ENCODE assay signal across 26 cellular contexts in the genomic region with DNA sequence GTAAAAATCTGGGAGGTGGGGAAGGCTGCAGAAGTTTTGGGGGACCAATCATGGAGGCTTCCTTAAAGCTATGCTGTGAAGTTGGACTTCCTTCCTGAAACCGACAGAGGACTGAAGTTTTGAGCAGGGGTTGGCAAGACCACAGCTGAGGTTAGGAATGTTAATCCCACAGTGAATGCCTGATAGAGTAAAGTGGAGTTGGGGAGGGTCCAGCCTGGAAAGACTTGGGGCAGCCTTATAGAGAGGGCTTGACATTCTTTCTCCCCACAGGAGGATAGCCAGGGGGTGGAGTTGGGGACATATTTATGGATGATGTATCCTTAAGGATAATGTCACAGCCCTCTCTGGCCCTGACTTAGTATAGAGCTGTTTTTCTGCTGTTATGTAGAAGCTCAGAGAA.
"Had no signal": no experiment of that assay in that cellular context is flagged by ENCODE, and none has a peak within 500 bp of the region (broad histone marks: within the 10 kb centered on the region; RNA-seq: fewer than 3 reads in every experiment).

No MANE protein-coding gene starts in this region.

- H3K4me3 ChIP-seq: body of pancreas, esophagus squamous epithelium, gastroesophageal sphincter had no signal

- DNase-seq: activated B cell treated with CpG ODN at 0.5 μM for 24 hours; activated CD4-positive, alpha-beta T cell treated with anti-CD3 and anti-CD28 coated beads for 48 hours; activated CD4-positive, alpha-beta T cell treated with anti-CD3 and anti-CD28 coated beads, Interleukin-2, amount 50 U/mL, for 1 hour; activated CD4-positive, alpha-beta T cell treated with anti-CD3 and anti-CD28 coated beads, Interleukin-2, amount 50 U/mL, for 48 hours; activated CD8-positive, alpha-beta memory T cell treated with anti-CD3 and anti-CD28 coated beads for 24 hours; activated CD8-positive, alpha-beta T cell treated with anti-CD3 and anti-CD28 coated beads for 36 hours; activated gamma-delta T cell; activated naive CD4-positive, alpha-beta T cell; activated naive CD4-positive, alpha-beta T cell treated with anti-CD3 and anti-CD28 coated beads, Interleukin-2, amount 10 ng/mL, durations not matched to agents 7 days and 5 days; activated naive CD8-positive, alpha-beta T cell treated with anti-CD3 and anti-CD28 coated beads, Interleukin-2, amount 10 ng/mL, durations not matched to agents 7 days and 5 days; activated T-cell treated with anti-CD3 and anti-CD28 coated beads, Interleukin-2, amount 50 U/mL, for 1 hour; activated T-cell treated with anti-CD3 and anti-CD28 coated beads, Interleukin-2, amount 50 U/mL, for 48 hours; anterior cingulate cortex; body of pancreas; caudate nucleus; cortex of kidney; dermis blood vessel endothelial cell; effector CD8-positive, alpha-beta T cell; esophagus squamous epithelium; T-helper 1 cell; T-helper 17 cell; T1000; WERI-Rb-1 had no signal

- ATAC-seq: activated CD4-positive, CD25-positive, alpha-beta regulatory T cell treated with anti-CD3 and anti-CD28 coated beads, Interleukin-2, amount 50 U/mL, for 24 hours; activated CD8-positive, alpha-beta T cell treated with anti-CD3 and anti-CD28 coated beads for 36 hours; activated naive CD4-positive, alpha-beta T cell treated with anti-CD3 and anti-CD28 coated beads, Interleukin-2, amount 50 U/mL, for 72 hours; body of pancreas; gastroesophageal sphincter; T-helper 17 cell had no signal
